Comparison of ENCODE assay signal across 1 cellular context in the genomic region with DNA sequence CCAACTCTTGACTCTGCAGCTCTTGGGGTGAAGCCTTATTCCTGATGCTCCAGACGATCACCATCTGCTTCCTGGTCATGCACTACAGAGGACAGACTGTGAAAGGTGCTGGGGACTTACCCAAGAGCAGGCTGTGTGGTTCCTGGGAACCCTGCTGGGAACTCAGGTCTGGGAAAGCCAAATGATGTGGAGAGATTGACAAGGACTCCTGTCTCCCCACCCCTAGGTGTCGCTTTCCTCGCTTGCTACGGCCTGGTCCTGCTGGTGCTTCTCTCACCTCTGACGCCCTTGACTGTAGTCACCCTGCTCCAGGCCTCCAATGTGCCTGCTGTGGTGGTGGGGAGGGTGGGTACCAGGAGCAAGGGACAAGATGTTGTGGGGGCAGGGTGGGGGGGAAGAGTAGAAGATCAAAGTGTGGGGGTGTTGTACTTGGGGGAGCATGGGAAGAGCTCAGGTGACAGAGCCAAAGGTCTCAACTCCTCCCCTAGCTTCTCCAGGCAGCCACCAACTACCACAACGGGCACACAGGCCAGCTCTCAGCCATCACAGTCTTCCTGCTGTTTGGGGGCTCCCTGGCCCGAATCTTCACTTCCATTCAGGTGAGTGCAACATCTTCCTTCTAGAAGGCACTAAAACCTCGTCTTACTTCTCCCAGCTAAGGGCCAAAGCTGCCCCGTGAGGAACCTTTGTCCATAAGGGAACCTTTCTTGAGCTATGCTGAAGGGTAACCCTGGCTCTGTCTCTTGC.
TF ChIP-seq lines count a peak whose summit lies in the region.

No MANE protein-coding gene starts in this region.

TF ChIP-seq in HepG2, 621 proteins besides CTCF, POLR2A, EP300 and RAD21:
- TF ChIP-seq ZIK1 (CRISPR knock-in tag; IDR thresholded peaks at IDR 0.05; ENCODE audit: borderline replicate concordance, low read depth) (no peak), ZNF354B (CRISPR knock-in tag; IDR thresholded peaks at IDR 0.05) (no peak), MEIS1 (CRISPR knock-in tag; IDR thresholded peaks at IDR 0.05; ENCODE audit: borderline replicate concordance) (no peak), ZNF839 (CRISPR knock-in tag; IDR thresholded peaks at IDR 0.05; ENCODE audit: borderline replicate concordance) (no peak), ZNF3 (CRISPR knock-in tag; IDR thresholded peaks at IDR 0.05) (no peak), SAP130 (CRISPR knock-in tag; IDR thresholded peaks at IDR 0.05; ENCODE audit: low read depth) (peak; percentile 43; the same call in 1 of the 2 replicates), MXI1 (IDR thresholded peaks at IDR 0.05; ENCODE audit: borderline replicate concordance, low read depth, low read length) (peak; percentile 41; the same call in 1 of the 3 replicates), ZFY (CRISPR knock-in tag; IDR thresholded peaks at IDR 0.05) (peak; percentile 35; the same call in 1 of the 2 replicates), FOXA3 (CRISPR knock-in tag; IDR thresholded peaks at IDR 0.05) (no peak), NFE2 (CRISPR knock-in tag; IDR thresholded peaks at IDR 0.05) (no peak), GATA4 (IDR thresholded peaks at IDR 0.05; ENCODE audit: borderline replicate concordance, low read depth) (no peak), ZNF670 (CRISPR knock-in tag; IDR thresholded peaks at IDR 0.05; ENCODE audit: borderline replicate concordance) (no peak), ZNF558 (CRISPR knock-in tag; IDR thresholded peaks at IDR 0.05; ENCODE audit: borderline replicate concordance) (no peak), STAG1 (CRISPR knock-in tag; IDR thresholded peaks at IDR 0.05) (peak; percentile 64), MYNN (CRISPR knock-in tag; IDR thresholded peaks at IDR 0.05; ENCODE audit: low read depth) (no peak), SALL1 (CRISPR knock-in tag; IDR thresholded peaks at IDR 0.05) (peak; percentile 41; the same call in 1 of the 2 replicates), KDM2A (CRISPR knock-in tag; IDR thresholded peaks at IDR 0.05; ENCODE audit: borderline replicate concordance, low read depth) (peak; percentile 35; the same call in 1 of the 2 replicates), ZNF678 (CRISPR knock-in tag; IDR thresholded peaks at IDR 0.05) (no peak), ZNF432 (CRISPR knock-in tag; IDR thresholded peaks at IDR 0.05; ENCODE audit: borderline replicate concordance) (no peak), ZFP1 (CRISPR knock-in tag; IDR thresholded peaks at IDR 0.05) (no peak), ZNF12 (CRISPR knock-in tag; IDR thresholded peaks at IDR 0.05) (no peak), ZBTB8A (CRISPR knock-in tag; IDR thresholded peaks at IDR 0.05; ENCODE audit: borderline replicate concordance, low read depth) (no peak), NR3C1 (CRISPR knock-in tag; IDR thresholded peaks at IDR 0.05) (no peak), TRIM24 (CRISPR knock-in tag; IDR thresholded peaks at IDR 0.05) (no peak), CBX5 (CRISPR knock-in tag; IDR thresholded peaks at IDR 0.05; ENCODE audit: borderline replicate concordance) (no peak), CENPT (CRISPR knock-in tag; IDR thresholded peaks at IDR 0.05; ENCODE audit: low read depth) (no peak), FOSL2 (CRISPR knock-in tag; IDR thresholded peaks at IDR 0.05) (no peak), ZFAT (CRISPR knock-in tag; conservative IDR thresholded peaks at IDR 0.05) (no peak), SMARCC2 (IDR thresholded peaks at IDR 0.05) (no peak), YEATS2 (CRISPR knock-in tag; IDR thresholded peaks at IDR 0.05; ENCODE audit: borderline replicate concordance) (no peak), ZFP37 (CRISPR knock-in tag; IDR thresholded peaks at IDR 0.05; ENCODE audit: borderline replicate concordance) (no peak), XRCC5 (optimal IDR thresholded peaks at IDR 0.05; ENCODE audit: low read length) (peak; percentile 45), MBNL3 (CRISPR knock-in tag; conservative IDR thresholded peaks at IDR 0.05) (no peak), THAP11 (CRISPR knock-in tag; IDR thresholded peaks at IDR 0.05) (peak; percentile 30; the same call in 1 of the 2 replicates), IKZF4 (CRISPR knock-in tag; IDR thresholded peaks at IDR 0.05; ENCODE audit: borderline replicate concordance, low read depth, not compliant biosample characterization) (no peak), SMC3 (IDR thresholded peaks at IDR 0.05; ENCODE audit: low read length) (peak; percentile 67), RCOR2 (CRISPR knock-in tag; IDR thresholded peaks at IDR 0.05) (no peak), NR2F6 (IDR thresholded peaks at IDR 0.05) (no peak), NR2F6 (CRISPR knock-in tag; IDR thresholded peaks at IDR 0.05) (no peak), MEIS2 (CRISPR knock-in tag; IDR thresholded peaks at IDR 0.05) (0 out of 2 replicates have a peak, but pooled peaks have one; percentile 44), HOXA5 (CRISPR knock-in tag; IDR thresholded peaks at IDR 0.05) (no peak), KMT2B (CRISPR knock-in tag; IDR thresholded peaks at IDR 0.05) (no peak), IRF2 (CRISPR knock-in tag; IDR thresholded peaks at IDR 0.05) (no peak)
- TF ChIP-seq, protein P1, sequence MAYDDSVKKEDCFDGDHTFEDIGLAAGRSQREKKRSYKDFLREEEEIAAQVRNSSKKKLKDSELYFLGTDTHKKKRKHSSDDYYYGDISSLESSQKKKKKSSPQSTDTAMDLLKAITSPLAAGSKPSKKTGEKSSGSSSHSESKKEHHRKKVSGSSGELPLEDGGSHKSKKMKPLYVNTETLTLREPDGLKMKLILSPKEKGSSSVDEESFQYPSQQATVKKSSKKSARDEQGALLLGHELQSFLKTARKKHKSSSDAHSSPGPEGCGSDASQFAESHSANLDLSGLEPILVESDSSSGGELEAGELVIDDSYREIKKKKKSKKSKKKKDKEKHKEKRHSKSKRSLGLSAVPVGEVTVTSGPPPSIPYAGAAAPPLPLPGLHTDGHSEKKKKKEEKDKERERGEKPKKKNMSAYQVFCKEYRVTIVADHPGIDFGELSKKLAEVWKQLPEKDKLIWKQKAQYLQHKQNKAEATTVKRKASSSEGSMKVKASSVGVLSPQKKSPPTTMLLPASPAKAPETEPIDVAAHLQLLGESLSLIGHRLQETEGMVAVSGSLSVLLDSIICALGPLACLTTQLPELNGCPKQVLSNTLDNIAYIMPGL (CRISPR knock-in tag; IDR thresholded peaks at IDR 0.05; ENCODE audit: borderline replicate concordance in 1 of 2, low read depth in 1 of 2), result peak in 1 of 2 experiments; percentile 60; a peak in 1 of 4 replicates
- TF ChIP-seq, protein P2, sequence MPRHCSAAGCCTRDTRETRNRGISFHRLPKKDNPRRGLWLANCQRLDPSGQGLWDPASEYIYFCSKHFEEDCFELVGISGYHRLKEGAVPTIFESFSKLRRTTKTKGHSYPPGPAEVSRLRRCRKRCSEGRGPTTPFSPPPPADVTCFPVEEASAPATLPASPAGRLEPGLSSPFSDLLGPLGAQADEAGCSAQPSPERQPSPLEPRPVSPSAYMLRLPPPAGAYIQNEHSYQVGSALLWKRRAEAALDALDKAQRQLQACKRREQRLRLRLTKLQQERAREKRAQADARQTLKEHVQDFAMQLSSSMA (CRISPR knock-in tag; IDR thresholded peaks at IDR 0.05), result 0 out of 2 replicates have a peak, but pooled peaks have one; percentile 24
- TF ChIP-seq, protein P3, sequence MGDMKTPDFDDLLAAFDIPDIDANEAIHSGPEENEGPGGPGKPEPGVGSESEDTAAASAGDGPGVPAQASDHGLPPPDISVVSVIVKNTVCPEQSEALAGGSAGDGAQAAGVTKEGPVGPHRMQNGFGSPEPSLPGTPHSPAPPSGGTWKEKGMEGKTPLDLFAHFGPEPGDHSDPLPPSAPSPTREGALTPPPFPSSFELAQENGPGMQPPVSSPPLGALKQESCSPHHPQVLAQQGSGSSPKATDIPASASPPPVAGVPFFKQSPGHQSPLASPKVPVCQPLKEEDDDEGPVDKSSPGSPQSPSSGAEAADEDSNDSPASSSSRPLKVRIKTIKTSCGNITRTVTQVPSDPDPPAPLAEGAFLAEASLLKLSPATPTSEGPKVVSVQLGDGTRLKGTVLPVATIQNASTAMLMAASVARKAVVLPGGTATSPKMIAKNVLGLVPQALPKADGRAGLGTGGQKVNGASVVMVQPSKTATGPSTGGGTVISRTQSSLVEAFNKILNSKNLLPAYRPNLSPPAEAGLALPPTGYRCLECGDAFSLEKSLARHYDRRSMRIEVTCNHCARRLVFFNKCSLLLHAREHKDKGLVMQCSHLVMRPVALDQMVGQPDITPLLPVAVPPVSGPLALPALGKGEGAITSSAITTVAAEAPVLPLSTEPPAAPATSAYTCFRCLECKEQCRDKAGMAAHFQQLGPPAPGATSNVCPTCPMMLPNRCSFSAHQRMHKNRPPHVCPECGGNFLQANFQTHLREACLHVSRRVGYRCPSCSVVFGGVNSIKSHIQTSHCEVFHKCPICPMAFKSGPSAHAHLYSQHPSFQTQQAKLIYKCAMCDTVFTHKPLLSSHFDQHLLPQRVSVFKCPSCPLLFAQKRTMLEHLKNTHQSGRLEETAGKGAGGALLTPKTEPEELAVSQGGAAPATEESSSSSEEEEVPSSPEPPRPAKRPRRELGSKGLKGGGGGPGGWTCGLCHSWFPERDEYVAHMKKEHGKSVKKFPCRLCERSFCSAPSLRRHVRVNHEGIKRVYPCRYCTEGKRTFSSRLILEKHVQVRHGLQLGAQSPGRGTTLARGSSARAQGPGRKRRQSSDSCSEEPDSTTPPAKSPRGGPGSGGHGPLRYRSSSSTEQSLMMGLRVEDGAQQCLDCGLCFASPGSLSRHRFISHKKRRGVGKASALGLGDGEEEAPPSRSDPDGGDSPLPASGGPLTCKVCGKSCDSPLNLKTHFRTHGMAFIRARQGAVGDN (CRISPR knock-in tag; IDR thresholded peaks at IDR 0.05), result peak; percentile 39; the same call in 1 of the 2 replicates
- TF ChIP-seq, protein P4, sequence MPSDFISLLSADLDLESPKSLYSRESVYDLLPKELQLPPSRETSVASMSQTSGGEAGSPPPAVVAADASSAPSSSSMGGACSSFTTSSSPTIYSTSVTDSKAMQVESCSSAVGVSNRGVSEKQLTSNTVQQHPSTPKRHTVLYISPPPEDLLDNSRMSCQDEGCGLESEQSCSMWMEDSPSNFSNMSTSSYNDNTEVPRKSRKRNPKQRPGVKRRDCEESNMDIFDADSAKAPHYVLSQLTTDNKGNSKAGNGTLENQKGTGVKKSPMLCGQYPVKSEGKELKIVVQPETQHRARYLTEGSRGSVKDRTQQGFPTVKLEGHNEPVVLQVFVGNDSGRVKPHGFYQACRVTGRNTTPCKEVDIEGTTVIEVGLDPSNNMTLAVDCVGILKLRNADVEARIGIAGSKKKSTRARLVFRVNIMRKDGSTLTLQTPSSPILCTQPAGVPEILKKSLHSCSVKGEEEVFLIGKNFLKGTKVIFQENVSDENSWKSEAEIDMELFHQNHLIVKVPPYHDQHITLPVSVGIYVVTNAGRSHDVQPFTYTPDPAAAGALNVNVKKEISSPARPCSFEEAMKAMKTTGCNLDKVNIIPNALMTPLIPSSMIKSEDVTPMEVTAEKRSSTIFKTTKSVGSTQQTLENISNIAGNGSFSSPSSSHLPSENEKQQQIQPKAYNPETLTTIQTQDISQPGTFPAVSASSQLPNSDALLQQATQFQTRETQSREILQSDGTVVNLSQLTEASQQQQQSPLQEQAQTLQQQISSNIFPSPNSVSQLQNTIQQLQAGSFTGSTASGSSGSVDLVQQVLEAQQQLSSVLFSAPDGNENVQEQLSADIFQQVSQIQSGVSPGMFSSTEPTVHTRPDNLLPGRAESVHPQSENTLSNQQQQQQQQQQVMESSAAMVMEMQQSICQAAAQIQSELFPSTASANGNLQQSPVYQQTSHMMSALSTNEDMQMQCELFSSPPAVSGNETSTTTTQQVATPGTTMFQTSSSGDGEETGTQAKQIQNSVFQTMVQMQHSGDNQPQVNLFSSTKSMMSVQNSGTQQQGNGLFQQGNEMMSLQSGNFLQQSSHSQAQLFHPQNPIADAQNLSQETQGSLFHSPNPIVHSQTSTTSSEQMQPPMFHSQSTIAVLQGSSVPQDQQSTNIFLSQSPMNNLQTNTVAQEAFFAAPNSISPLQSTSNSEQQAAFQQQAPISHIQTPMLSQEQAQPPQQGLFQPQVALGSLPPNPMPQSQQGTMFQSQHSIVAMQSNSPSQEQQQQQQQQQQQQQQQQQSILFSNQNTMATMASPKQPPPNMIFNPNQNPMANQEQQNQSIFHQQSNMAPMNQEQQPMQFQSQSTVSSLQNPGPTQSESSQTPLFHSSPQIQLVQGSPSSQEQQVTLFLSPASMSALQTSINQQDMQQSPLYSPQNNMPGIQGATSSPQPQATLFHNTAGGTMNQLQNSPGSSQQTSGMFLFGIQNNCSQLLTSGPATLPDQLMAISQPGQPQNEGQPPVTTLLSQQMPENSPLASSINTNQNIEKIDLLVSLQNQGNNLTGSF (CRISPR knock-in tag; IDR thresholded peaks at IDR 0.05), result no peak
- TF ChIP-seq, protein P5, sequence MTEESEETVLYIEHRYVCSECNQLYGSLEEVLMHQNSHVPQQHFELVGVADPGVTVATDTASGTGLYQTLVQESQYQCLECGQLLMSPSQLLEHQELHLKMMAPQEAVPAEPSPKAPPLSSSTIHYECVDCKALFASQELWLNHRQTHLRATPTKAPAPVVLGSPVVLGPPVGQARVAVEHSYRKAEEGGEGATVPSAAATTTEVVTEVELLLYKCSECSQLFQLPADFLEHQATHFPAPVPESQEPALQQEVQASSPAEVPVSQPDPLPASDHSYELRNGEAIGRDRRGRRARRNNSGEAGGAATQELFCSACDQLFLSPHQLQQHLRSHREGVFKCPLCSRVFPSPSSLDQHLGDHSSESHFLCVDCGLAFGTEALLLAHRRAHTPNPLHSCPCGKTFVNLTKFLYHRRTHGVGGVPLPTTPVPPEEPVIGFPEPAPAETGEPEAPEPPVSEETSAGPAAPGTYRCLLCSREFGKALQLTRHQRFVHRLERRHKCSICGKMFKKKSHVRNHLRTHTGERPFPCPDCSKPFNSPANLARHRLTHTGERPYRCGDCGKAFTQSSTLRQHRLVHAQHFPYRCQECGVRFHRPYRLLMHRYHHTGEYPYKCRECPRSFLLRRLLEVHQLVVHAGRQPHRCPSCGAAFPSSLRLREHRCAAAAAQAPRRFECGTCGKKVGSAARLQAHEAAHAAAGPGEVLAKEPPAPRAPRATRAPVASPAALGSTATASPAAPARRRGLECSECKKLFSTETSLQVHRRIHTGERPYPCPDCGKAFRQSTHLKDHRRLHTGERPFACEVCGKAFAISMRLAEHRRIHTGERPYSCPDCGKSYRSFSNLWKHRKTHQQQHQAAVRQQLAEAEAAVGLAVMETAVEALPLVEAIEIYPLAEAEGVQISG (CRISPR knock-in tag; IDR thresholded peaks at IDR 0.05), result 0 out of 2 replicates have a peak, but pooled peaks have one; percentile 23
- TF ChIP-seq, protein P6, sequence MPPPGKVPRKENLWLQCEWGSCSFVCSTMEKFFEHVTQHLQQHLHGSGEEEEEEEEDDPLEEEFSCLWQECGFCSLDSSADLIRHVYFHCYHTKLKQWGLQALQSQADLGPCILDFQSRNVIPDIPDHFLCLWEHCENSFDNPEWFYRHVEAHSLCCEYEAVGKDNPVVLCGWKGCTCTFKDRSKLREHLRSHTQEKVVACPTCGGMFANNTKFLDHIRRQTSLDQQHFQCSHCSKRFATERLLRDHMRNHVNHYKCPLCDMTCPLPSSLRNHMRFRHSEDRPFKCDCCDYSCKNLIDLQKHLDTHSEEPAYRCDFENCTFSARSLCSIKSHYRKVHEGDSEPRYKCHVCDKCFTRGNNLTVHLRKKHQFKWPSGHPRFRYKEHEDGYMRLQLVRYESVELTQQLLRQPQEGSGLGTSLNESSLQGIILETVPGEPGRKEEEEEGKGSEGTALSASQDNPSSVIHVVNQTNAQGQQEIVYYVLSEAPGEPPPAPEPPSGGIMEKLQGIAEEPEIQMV (CRISPR knock-in tag; IDR thresholded peaks at IDR 0.05; ENCODE audit: low read depth), result no peak
- TF ChIP-seq, protein P7, sequence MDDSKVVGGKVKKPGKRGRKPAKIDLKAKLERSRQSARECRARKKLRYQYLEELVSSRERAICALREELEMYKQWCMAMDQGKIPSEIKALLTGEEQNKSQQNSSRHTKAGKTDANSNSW (CRISPR knock-in tag; IDR thresholded peaks at IDR 0.05; ENCODE audit: borderline replicate concordance), result no peak
